In genomic region chrX:56813318-56813837, GRCh38 we compare ENCODE assay signal across 8 cellular contexts.
DNase-seq lines count a peak whose midpoint lies in the region; ATAC-seq and TF ChIP-seq lines count a peak whose summit lies in the region.

No MANE protein-coding gene starts in this region.

- H3K4me3 Mint-ChIP-seq in T-helper 17 cell = peak overlapping the region; percentile 93

- H3K27ac Mint-ChIP-seq in T-helper 17 cell = peak overlapping the region; percentile 99

- H3K27me3 Mint-ChIP-seq in T-helper 17 cell = no peaks in the 10 kb centered on the region

- no peak for TF ChIP-seq CTCF in cardiac fibroblast (IDR thresholded peaks at IDR 0.05; ENCODE audit: low read depth, low read length)

- DNase-seq in T-helper 17 cell = peak in 2 of 3 donors; percentile 24 to 33
- DNase-seq in cardiac fibroblast (ENCODE audit: low read depth in 2 of 2) = peak; percentile 84 to 85
- peak; percentile 36 for DNase-seq in non-pigmented ciliary epithelial cell (ENCODE audit: low read depth)
- no peak for DNase-seq in NCI-H146 (lab: John Stamatoyannopoulos, UW)
- DNase-seq in NCI-H2107 (lab: John Stamatoyannopoulos, UW) = no peak
- DNase-seq in retina = no peak

- peaks cover 37% of the 10 kb centered on the region for H3K4me1 Mint-ChIP-seq in T-helper 17 cell

- H3K36me3 Mint-ChIP-seq in T-helper 17 cell (ENCODE audit: low read depth) = no peaks in the 10 kb centered on the region

- H3K9me3 ChIP-seq in T-helper 17 cell (ENCODE audit: control insufficient read depth, low read length, poor library complexity, severe bottlenecking) = no peaks in the 10 kb centered on the region

- ATAC-seq in GM18502 (IDR thresholded peaks at IDR 0.05; ENCODE audit: poor library complexity, unreplicated experiment) (peak; percentile 34), HG03064 (IDR thresholded peaks at IDR 0.05; ENCODE audit: low read depth, unreplicated experiment) (peak; percentile 29), T-helper 17 cell (peak; percentile 84)

- H3K4me3 ChIP-seq in cardiac fibroblast (replicated peaks in 1 of 2; ENCODE audit: low read depth in 2 of 2, low read length in 2 of 2) = no peak overlapping the region

Comparison
In these comparisons a context has a peak if more than half of its experiments do, and no peak if none do; other contexts are left out.
1. ATAC-seq: peak in every context shown above with its lines; median percentile 84 in T-helper 17 cell; 34 in GM18502; 29 in HG03064.
2. DNase-seq: peak in T-helper 17 cell (2 of 3), cardiac fibroblast (2 of 2) and non-pigmented ciliary epithelial cell (single experiment); none in NCI-H146 (single experiment), NCI-H2107 (single experiment) and retina (single experiment).